In genomic region chr16:2196162-2196980, GRCh38 we compare ENCODE assay signal across 8 cellular contexts. TPM values are rescaled to one million over a fixed set of nuclear protein-coding genes. Genes with fewer than 3 reads are reported as not detected.
DNase-seq lines count a peak whose midpoint lies in the region; ATAC-seq lines count a peak whose summit lies in the region.

CASKIN1 (minus strand) TSS chr16:2196605; CDS start chr16:2196432, 173 bp downstream.

- DNase-seq in AG08396 (ENCODE audit: low spot score) = peak; percentile 66
- DNase-seq in H7 = peak; percentile 94
- no peak for DNase-seq in activated naive CD8-positive, alpha-beta T cell treated with anti-CD3 and anti-CD28 coated beads, Interleukin-2, amount 50 U/mL, for 24 hours
- peak; percentile 74 for DNase-seq in left kidney (ENCODE audit: low read depth, low spot score)
- DNase-seq in dedifferentiated amniotic fluid mesenchymal stem cell (ENCODE audit: extremely low spot score) = no peak
- DNase-seq in NCI-H1092 (lab: John Stamatoyannopoulos, UW) = no peak
- DNase-seq in T1000 (lab: John Stamatoyannopoulos, UW) = no peak

- peaks cover 6% of the 10 kb centered on the region for H3K4me1 Mint-ChIP-seq in activated naive CD8-positive, alpha-beta T cell treated with anti-CD3 and anti-CD28 coated beads, Interleukin-2, amount 50 U/mL, for 24 hours

- no peaks in the 10 kb centered on the region for H3K9me3 Mint-ChIP-seq in activated naive CD8-positive, alpha-beta T cell treated with anti-CD3 and anti-CD28 coated beads, Interleukin-2, amount 50 U/mL, for 24 hours

- peak within 1 kb of the TSS; percentile 29 for H3K4me3 Mint-ChIP-seq in activated naive CD8-positive, alpha-beta T cell treated with anti-CD3 and anti-CD28 coated beads, Interleukin-2, amount 50 U/mL, for 24 hours

- H3K36me3 ChIP-seq in H7 (replicated peaks; ENCODE audit: control insufficient read depth, insufficient read depth, low read length) = no peaks in the 10 kb centered on the region

- H3K27me3 ChIP-seq in H7 (ENCODE audit: control insufficient read depth, insufficient read depth, low read length) = peaks cover 35% of the 10 kb centered on the region

- no peak within 1 kb of the TSS for H3K27ac Mint-ChIP-seq in activated naive CD8-positive, alpha-beta T cell treated with anti-CD3 and anti-CD28 coated beads, Interleukin-2, amount 50 U/mL, for 24 hours

- peak; percentile 26 for ATAC-seq in activated naive CD8-positive, alpha-beta T cell treated with anti-CD3 and anti-CD28 coated beads, Interleukin-2, amount 50 U/mL, for 24 hours
- ATAC-seq in GM18861 (IDR thresholded peaks at IDR 0.05; ENCODE audit: unreplicated experiment) = no peak

- H3K27me3 Mint-ChIP-seq in activated naive CD8-positive, alpha-beta T cell treated with anti-CD3 and anti-CD28 coated beads, Interleukin-2, amount 50 U/mL, for 24 hours = peaks cover 35% of the 10 kb centered on the region

- H3K36me3 Mint-ChIP-seq in activated naive CD8-positive, alpha-beta T cell treated with anti-CD3 and anti-CD28 coated beads, Interleukin-2, amount 50 U/mL, for 24 hours (ENCODE audit: low read depth) = no peaks in the 10 kb centered on the region

- peak within 1 kb of the TSS; percentile 47 for H3K4me3 ChIP-seq in H7 (ENCODE audit: insufficient read depth, low read depth, low read length)

RNA-seq across cellular contexts. Expression of gene CASKIN1, which starts in this region (rescaled TPM):
- 1.5 and 2.0 TPM in 2 replicates for total RNA-seq in H7 (2014; rRNA removed; shearing (Covaris generic))

Comparison
In these comparisons a context has a peak if more than half of its experiments do, and no peak if none do; other contexts are left out.
1. DNase-seq: peak in AG08396 (single experiment), H7 (single experiment) and left kidney (single experiment); none in activated naive CD8-positive, alpha-beta T cell treated with anti-CD3 and anti-CD28 coated beads, Interleukin-2, amount 50 U/mL, for 24 hours (single experiment), dedifferentiated amniotic fluid mesenchymal stem cell (single experiment), NCI-H1092 (single experiment) and T1000 (single experiment).